Comparison of ENCODE assay signal across 10 cellular contexts in the genomic region with DNA sequence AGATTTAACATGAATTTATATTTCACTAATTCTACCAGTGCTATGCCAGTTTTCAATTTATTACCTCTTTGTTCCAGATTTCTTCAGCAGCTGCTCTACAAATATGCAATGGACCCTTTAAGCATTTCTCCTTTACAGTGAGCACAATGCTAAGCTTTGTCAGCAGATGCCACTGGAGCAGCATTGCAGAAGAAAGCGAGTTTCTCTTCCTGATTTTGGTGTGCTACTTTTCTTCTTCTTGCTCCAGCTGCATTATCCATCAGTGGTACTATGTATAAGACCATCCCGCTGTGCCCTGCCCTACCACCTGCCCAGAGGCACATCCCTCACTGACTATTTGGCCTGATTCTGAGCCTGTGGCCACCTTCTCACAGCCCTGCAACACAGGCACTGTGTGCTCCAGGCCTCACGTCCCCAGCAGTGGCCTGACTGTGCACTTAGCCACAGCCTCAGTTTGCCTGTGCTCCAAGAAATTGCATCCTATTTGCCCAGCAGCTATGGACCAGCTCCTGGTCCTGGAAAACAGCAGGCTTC.
DNase-seq lines count a peak whose midpoint lies in the region; ATAC-seq and TF ChIP-seq lines count a peak whose summit lies in the region.
"Had no signal": no experiment of that assay in that cellular context is flagged by ENCODE, and none has a peak within 500 bp of the region (broad histone marks: within the 10 kb centered on the region; RNA-seq: fewer than 3 reads in every experiment).

No MANE protein-coding gene starts in this region.

- no peak for TF ChIP-seq CTCF in adrenal gland (IDR thresholded peaks at IDR 0.05)

- intact Hi-C loops in adrenal gland (cut with DNase I): no loop called here

- no peak overlapping the region for H3K27ac ChIP-seq in adrenal gland
- H3K27ac ChIP-seq: testis had no signal

- H3K27me3 ChIP-seq in adrenal gland: no peaks in the 10 kb centered on the region
- H3K27me3 ChIP-seq: testis had no signal

- TF ChIP-seq POLR2A in adrenal gland (IDR thresholded peaks at IDR 0.05): no peak

- no peaks in the 10 kb centered on the region for H3K36me3 ChIP-seq in adrenal gland (replicated peaks in 1 of 2)

- no peaks in the 10 kb centered on the region for H3K9me3 ChIP-seq in adrenal gland (replicated peaks in 1 of 3)
- H3K9me3 ChIP-seq: testis had no signal

- WGBS in adrenal gland, 4 donors: 71 to 72% (median 71%) methylated on average over 3 of the region's 3 CpGs

- peak; percentile 78 for DNase-seq in NAMALWA (ENCODE audit: low spot score)
- peak; percentile 63 for DNase-seq in pons (ENCODE audit: low spot score)
- no peak for DNase-seq in T-helper 2 cell
- DNase-seq in NCI-H774 (lab: John Stamatoyannopoulos, UW): no peak
- no peak for DNase-seq in adrenal gland
- DNase-seq: NCI-H1930, T-helper 1 cell, testis had no signal

- no peaks in the 10 kb centered on the region for H3K4me1 ChIP-seq in adrenal gland (replicated peaks in 1 of 2)
- H3K4me1 ChIP-seq: testis had no signal

- peak; percentile 51 for ATAC-seq in GM19035 (IDR thresholded peaks at IDR 0.05; ENCODE audit: unreplicated experiment)
- ATAC-seq in HG02763 (IDR thresholded peaks at IDR 0.05; ENCODE audit: unreplicated experiment): peak; percentile 42

- no peak overlapping the region for H3K4me3 ChIP-seq in adrenal gland
- H3K4me3 ChIP-seq: testis had no signal

Comparison
In these comparisons a context has a peak if more than half of its experiments do, and no peak if none do; other contexts are left out.
1. DNase-seq: peak in NAMALWA (single experiment) and pons (single experiment); none in T-helper 2 cell (0 of 5), NCI-H774 (single experiment) and adrenal gland (0 of 7).